ENCODE assay signal across 10 cellular contexts in genomic region chr12:58888131-58888783, GRCh38. TPM values are rescaled to one million over a fixed set of nuclear protein-coding genes. Genes with fewer than 3 reads are reported as not detected.
DNase-seq lines count a peak whose midpoint lies in the region; TF ChIP-seq lines count a peak whose summit lies in the region.
"Had no signal": no experiment of that assay in that cellular context is flagged by ENCODE, and none has a peak within 500 bp of the region (broad histone marks: within the 10 kb centered on the region; RNA-seq: fewer than 3 reads in every experiment).

No MANE protein-coding gene starts in this region.

- 34% methylated on average over 4 of the region's 4 CpGs for WGBS in prostate gland
- WGBS in smooth muscle cell (ENCODE audit: low lambda C conversion rate) = 80% methylated on average over 4 of the region's 4 CpGs

- no peak overlapping the region for H3K27ac ChIP-seq in prostate gland
- H3K27ac ChIP-seq in smooth muscle cell (ENCODE audit: low read depth) = no peak overlapping the region
- no peak overlapping the region for H3K27ac ChIP-seq in CD8-positive, alpha-beta memory T cell (ENCODE audit: low read depth, low read length)

- no peak overlapping the region for H3K27ac Mint-ChIP-seq in activated CD4-positive, alpha-beta memory T cell treated with anti-CD3 and anti-CD28 coated beads, Interleukin-2, amount 10 ng/mL, durations not matched to agents 7 days and 5 days
- no peak overlapping the region for H3K27ac Mint-ChIP-seq in CD8-positive, alpha-beta memory T cell

- H3K4me1 ChIP-seq in prostate gland (replicated peaks) (no peaks in the 10 kb centered on the region), smooth muscle cell (ENCODE audit: low read depth) (no peaks in the 10 kb centered on the region)
- no peaks in the 10 kb centered on the region for H3K4me1 ChIP-seq in CD8-positive, alpha-beta memory T cell (ENCODE audit: insufficient read depth, low read length)

- H3K79me2 ChIP-seq in smooth muscle cell (ENCODE audit: low read depth) = no peaks in the 10 kb centered on the region

- H3K27me3 ChIP-seq in prostate gland (replicated peaks; ENCODE audit: insufficient read depth) (no peaks in the 10 kb centered on the region), smooth muscle cell (ENCODE audit: low read depth) (no peaks in the 10 kb centered on the region)
- no peaks in the 10 kb centered on the region for H3K27me3 ChIP-seq in CD8-positive, alpha-beta memory T cell (ENCODE audit: insufficient read depth, low read length, poor library complexity, severe bottlenecking)

- no peak overlapping the region for H3K9ac ChIP-seq in smooth muscle cell (ENCODE audit: low read depth)

- H3K9me3 ChIP-seq in prostate gland (no peaks in the 10 kb centered on the region), smooth muscle cell (replicated peaks; ENCODE audit: low read depth) (no peaks in the 10 kb centered on the region)
- no peaks in the 10 kb centered on the region for H3K9me3 ChIP-seq in CD8-positive, alpha-beta memory T cell (ENCODE audit: low read length)

- no peak for TF ChIP-seq CTCF in prostate gland (IDR thresholded peaks at IDR 0.05)
- no peak for TF ChIP-seq CTCF in smooth muscle cell (IDR thresholded peaks at IDR 0.05; ENCODE audit: borderline replicate concordance, insufficient read depth, poor library complexity, severe bottlenecking)

- no peaks in the 10 kb centered on the region for H3K36me3 Mint-ChIP-seq in activated CD4-positive, alpha-beta memory T cell treated with anti-CD3 and anti-CD28 coated beads, Interleukin-2, amount 10 ng/mL, durations not matched to agents 7 days and 5 days (ENCODE audit: low read depth)
- no peaks in the 10 kb centered on the region for H3K36me3 Mint-ChIP-seq in CD8-positive, alpha-beta memory T cell

- H4K20me1 ChIP-seq in smooth muscle cell (ENCODE audit: low read depth) = peaks cover 5% of the 10 kb centered on the region

- H3K4me3 ChIP-seq in prostate gland (no peak overlapping the region), smooth muscle cell (no peak overlapping the region)
- H3K4me3 ChIP-seq in CD8-positive, alpha-beta memory T cell (ENCODE audit: low read length) = no peak overlapping the region

- no peak overlapping the region for H3K4me3 Mint-ChIP-seq in activated CD4-positive, alpha-beta memory T cell treated with anti-CD3 and anti-CD28 coated beads, Interleukin-2, amount 10 ng/mL, durations not matched to agents 7 days and 5 days
- no peak overlapping the region for H3K4me3 Mint-ChIP-seq in CD8-positive, alpha-beta memory T cell
- H3K4me3 Mint-ChIP-seq: central memory CD8-positive, alpha-beta T cell had no signal

- no peaks in the 10 kb centered on the region for H3K36me3 ChIP-seq in prostate gland
- H3K36me3 ChIP-seq in smooth muscle cell (ENCODE audit: low read depth) = no peaks in the 10 kb centered on the region
- H3K36me3 ChIP-seq in CD8-positive, alpha-beta memory T cell (ENCODE audit: insufficient read depth, low read length) = no peaks in the 10 kb centered on the region

- DNase-seq in GM04503 (ENCODE audit: low read depth) (peak; percentile 80), NCI-H82 (lab: John Stamatoyannopoulos, UW) (peak; percentile 80), fibroblast of peridontal ligament (ENCODE audit: extremely low read depth) (peak; percentile 80), prostate gland (ENCODE audit: low spot score) (peak; percentile 88), NK-92 (lab: John Stamatoyannopoulos, UW; ENCODE audit: unreplicated experiment) (no peak), smooth muscle cell (lab: John Stamatoyannopoulos, UW; ENCODE audit: unreplicated experiment) (no peak)
- no peak for DNase-seq in activated CD4-positive, alpha-beta memory T cell treated with anti-CD3 and anti-CD28 coated beads, Interleukin-2, amount 10 ng/mL, durations not matched to agents 7 days and 5 days
- no peak for DNase-seq in CD8-positive, alpha-beta memory T cell
- DNase-seq: SW 1271 had no signal

- H3K9me3 Mint-ChIP-seq in activated CD4-positive, alpha-beta memory T cell treated with anti-CD3 and anti-CD28 coated beads, Interleukin-2, amount 10 ng/mL, durations not matched to agents 7 days and 5 days = no peaks in the 10 kb centered on the region
- peaks cover 0 to 5% (median 0%) of the 10 kb centered on the region in 5 donors for H3K9me3 Mint-ChIP-seq in CD8-positive, alpha-beta memory T cell

- H3F3A ChIP-seq in smooth muscle cell (ENCODE audit: low read depth) = no peaks in the 10 kb centered on the region

- POLR2A ChIA-PET in activated CD4-positive, alpha-beta memory T cell treated with anti-CD3 and anti-CD28 coated beads, Interleukin-2, amount 10 ng/mL, durations not matched to agents 7 days and 5 days (lab: Charles Lee) = no interaction called here
- POLR2A ChIA-PET in CD8-positive, alpha-beta memory T cell (lab: Charles Lee) = no interaction called here

- no peaks in the 10 kb centered on the region for H3K27me3 Mint-ChIP-seq in activated CD4-positive, alpha-beta memory T cell treated with anti-CD3 and anti-CD28 coated beads, Interleukin-2, amount 10 ng/mL, durations not matched to agents 7 days and 5 days
- no peaks in the 10 kb centered on the region for H3K27me3 Mint-ChIP-seq in CD8-positive, alpha-beta memory T cell
- H3K27me3 Mint-ChIP-seq: central memory CD8-positive, alpha-beta T cell had no signal

- CTCF ChIA-PET in activated CD4-positive, alpha-beta memory T cell treated with anti-CD3 and anti-CD28 coated beads, Interleukin-2, amount 10 ng/mL, durations not matched to agents 7 days and 5 days (lab: Charles Lee) = no interaction called here
- CTCF ChIA-PET in CD8-positive, alpha-beta memory T cell (lab: Charles Lee) = no interaction called here

- no peak overlapping the region for H2AFZ ChIP-seq in smooth muscle cell (ENCODE audit: low read depth)

- intact Hi-C loops in prostate gland (cut with DNase I) = loop anchor here (5.0 kb wide), 1 partner anchor 34 kb away; the partner anchor contains the start of gene LRIG3

- no peak overlapping the region for H3K4me2 ChIP-seq in smooth muscle cell

- no peak for TF ChIP-seq POLR2A in prostate gland (IDR thresholded peaks at IDR 0.05)

- no peaks in the 10 kb centered on the region for H3K4me1 Mint-ChIP-seq in activated CD4-positive, alpha-beta memory T cell treated with anti-CD3 and anti-CD28 coated beads, Interleukin-2, amount 10 ng/mL, durations not matched to agents 7 days and 5 days
- no peaks in the 10 kb centered on the region for H3K4me1 Mint-ChIP-seq in CD8-positive, alpha-beta memory T cell
- H3K4me1 Mint-ChIP-seq: central memory CD8-positive, alpha-beta T cell had no signal

RNA-seq across cellular contexts. Expression of gene LRIG3, which starts 32.0 kb away (rescaled TPM):
- total RNA-seq in prostate gland (10 to 100 TPM; 25.2 to 31.7 TPM), smooth muscle cell (19.9 and 22.4 TPM in 2 replicates)
- under 1 TPM; 0.08 to 0.18 TPM for total RNA-seq in activated CD4-positive, alpha-beta memory T cell treated with anti-CD3 and anti-CD28 coated beads, Interleukin-2, amount 10 ng/mL, durations not matched to agents 7 days and 5 days
- polyA plus RNA-seq in smooth muscle cell = 6.7 and 9.0 TPM in 2 replicates
- total RNA-seq in CD8-positive, alpha-beta memory T cell = under 1 TPM in 1 of 2 experiments, not detected in 1; 0.22 TPM
- polyA plus RNA-seq in CD8-positive, alpha-beta memory T cell = not detected

Comparison
In these comparisons a context has a peak if more than half of its experiments do, and no peak if none do; other contexts are left out.
1. DNase-seq: peak in GM04503 (single experiment), NCI-H82 (single experiment), fibroblast of peridontal ligament (single experiment) and prostate gland (single experiment); none in activated CD4-positive, alpha-beta memory T cell treated with anti-CD3 and anti-CD28 coated beads, Interleukin-2, amount 10 ng/mL, durations not matched to agents 7 days and 5 days (single experiment), NK-92 (single experiment), smooth muscle cell (single experiment) and CD8-positive, alpha-beta memory T cell (0 of 5).
2. RNA of gene LRIG3, which starts 32.0 kb away (total RNA-seq): 25.2 to 31.7 TPM in prostate gland and 19.9 to 22.4 TPM in smooth muscle cell; 0.22 TPM in CD8-positive, alpha-beta memory T cell and 0.08 to 0.18 TPM in activated CD4-positive, alpha-beta memory T cell treated with anti-CD3 and anti-CD28 coated beads, Interleukin-2, amount 10 ng/mL, durations not matched to agents 7 days and 5 days; every median in the first group is over 10 times any median in the second.